In genomic region chr9:116662633-116663032, GRCh38 we compare ENCODE assay signal across 23 cellular contexts. TPM values are rescaled to one million over a fixed set of nuclear protein-coding genes. Genes with fewer than 3 reads are reported as not detected.
DNase-seq lines count a peak whose midpoint lies in the region; ATAC-seq and TF ChIP-seq lines count a peak whose summit lies in the region.
"Had no signal": no experiment of that assay in that cellular context is flagged by ENCODE, and none has a peak within 500 bp of the region (broad histone marks: within the 10 kb centered on the region; RNA-seq: fewer than 3 reads in every experiment).

No MANE protein-coding gene starts in this region.

- TF ChIP-seq CTCF in esophagus muscularis mucosa (IDR thresholded peaks at IDR 0.05), result no peak
- no peak for TF ChIP-seq CTCF in gastroesophageal sphincter (IDR thresholded peaks at IDR 0.05)

- H3K4me3 ChIP-seq in esophagus muscularis mucosa (no peak overlapping the region), skeletal muscle tissue (ENCODE audit: low read length in 3 of 3) (no peak overlapping the region), gastroesophageal sphincter (no peak overlapping the region)
- H3K4me3 ChIP-seq: K562, SJSA1 had no signal

- H3K9ac ChIP-seq in skeletal muscle tissue (ENCODE audit: low read depth in 1 of 3, low read length in 3 of 3), result no peak overlapping the region

- H3K4me1 ChIP-seq in esophagus muscularis mucosa, result peaks cover 0 to 8% (median 3%) of the 10 kb centered on the region in 4 donors
- no peaks in the 10 kb centered on the region for H3K4me1 ChIP-seq in skeletal muscle tissue (ENCODE audit: control insufficient read depth in 3 of 3, insufficient read depth in 3 of 3, low read length in 3 of 3)
- H3K4me1 ChIP-seq in gastroesophageal sphincter, result peaks cover 0 to 18% (median 0%) of the 10 kb centered on the region in 3 donors
- H3K4me1 ChIP-seq: SJSA1 had no signal

- intact Hi-C loops in esophagus muscularis mucosa (cut with DNase I), result loop anchor here (5.0 kb wide), 2 partner anchors 510 to 1070 kb away; partner anchors contain the start of gene PAPPA

- TF ChIP-seq POLR2A in esophagus muscularis mucosa (IDR thresholded peaks at IDR 0.05; ENCODE audit: low read depth), result no peak
- TF ChIP-seq POLR2A in gastroesophageal sphincter (IDR thresholded peaks at IDR 0.05), result no peak

- H3K36me3 ChIP-seq in esophagus muscularis mucosa (no peaks in the 10 kb centered on the region), skeletal muscle tissue (ENCODE audit: control insufficient read depth in 3 of 3, insufficient read depth in 3 of 3, low read length in 3 of 3) (no peaks in the 10 kb centered on the region), gastroesophageal sphincter (no peaks in the 10 kb centered on the region)
- H3K36me3 ChIP-seq: SJSA1 had no signal

- 89% methylated on average over 4 of the region's 4 CpGs for WGBS in esophagus muscularis mucosa
- WGBS in gastroesophageal sphincter (ENCODE audit: low coverage in 1 of 2), 2 donors, result 57 to 68% methylated on average over 4 of the region's 4 CpGs

- peak; percentile 46 for DNase-seq in AG20443 (ENCODE audit: low spot score)
- no peak for DNase-seq in esophagus muscularis mucosa (ENCODE audit: extremely low spot score)
- DNase-seq in left kidney (ENCODE audit: low read depth, low spot score), result peak; percentile 45
- no peak for DNase-seq in SW480 (ENCODE audit: low spot score)
- DNase-seq in T-helper 9 cell, result no peak
- DNase-seq in ureter (ENCODE audit: low spot score), result no peak
- DNase-seq: ACHN; activated CD4-positive, alpha-beta T cell treated with anti-CD3 and anti-CD28 coated beads for 48 hours; activated CD8-positive, alpha-beta memory T cell treated with anti-CD3 and anti-CD28 coated beads, Interleukin-2, amount 10 ng/mL, durations not matched to agents 7 days and 5 days; activated naive CD4-positive, alpha-beta T cell treated with anti-CD3 and anti-CD28 coated beads, Interleukin-2, amount 10 ng/mL, durations not matched to agents 7 days and 5 days; caudate nucleus; dermis blood vessel endothelial cell; MM.1S; NCI-H1436 treated with DMSO at 0.1 percent for 48 hours; stimulated activated CD4-positive, alpha-beta T cell treated with anti-CD3 and anti-CD28 coated beads, Interleukin-12 subunit alpha, Interleukin-12 subunit beta, amount 100 ng/mL, for 4 hours; stimulated activated naive CD8-positive, alpha-beta T cell treated with anti-CD3 and anti-CD28 coated beads, Interleukin-15, amount 100 ng/mL, for 72 hours; T-helper 17 cell had no signal

- H3K27me3 ChIP-seq in esophagus muscularis mucosa, result no peaks in the 10 kb centered on the region
- H3K27me3 ChIP-seq in skeletal muscle tissue (ENCODE audit: control insufficient read depth in 3 of 3, insufficient read depth in 3 of 3, low read length in 3 of 3), result no peaks in the 10 kb centered on the region
- no peaks in the 10 kb centered on the region for H3K27me3 ChIP-seq in gastroesophageal sphincter
- H3K27me3 ChIP-seq: SJSA1 had no signal

- no peaks in the 10 kb centered on the region for H3K9me3 ChIP-seq in esophagus muscularis mucosa
- H3K9me3 ChIP-seq in skeletal muscle tissue (ENCODE audit: control insufficient read depth in 3 of 3, low read length in 3 of 3), result no peaks in the 10 kb centered on the region
- H3K9me3 ChIP-seq in gastroesophageal sphincter, result no peaks in the 10 kb centered on the region
- H3K9me3 ChIP-seq: SJSA1 had no signal

- H3K27ac ChIP-seq in esophagus muscularis mucosa (replicated peaks in 1 of 4), result peak overlapping the region; percentile 17 to 74 (median 22)
- H3K27ac ChIP-seq in skeletal muscle tissue (ENCODE audit: low read depth, low read length), result peak overlapping the region; percentile 74
- H3K27ac ChIP-seq in gastroesophageal sphincter, result peak overlapping the region in 2 of 4 donors; percentile 51 to 63
- H3K27ac ChIP-seq: SJSA1 had no signal

- TF ChIP-seq EP300 in esophagus muscularis mucosa (IDR thresholded peaks at IDR 0.05), result no peak
- no peak for TF ChIP-seq EP300 in gastroesophageal sphincter (IDR thresholded peaks at IDR 0.05)

- ATAC-seq in gastroesophageal sphincter, result no peak
- ATAC-seq: activated CD8-positive, alpha-beta memory T cell treated with anti-CD3 and anti-CD28 coated beads, Interleukin-2, amount 10 ng/mL, durations not matched to agents 7 days and 5 days; HCT116; K562; Panc1; stimulated activated naive CD8-positive, alpha-beta T cell treated with anti-CD3 and anti-CD28 coated beads, Interleukin-15, amount 100 ng/mL, for 72 hours; T-helper 17 cell had no signal

RNA-seq across cellular contexts. Expression of gene TRIM32, which starts 24.5 kb away (rescaled TPM):
- total RNA-seq in esophagus muscularis mucosa (10 to 100 TPM; 12.9 to 19.2 (median 17.3) TPM), skeletal muscle tissue (11.0 TPM), ureter (30.6 TPM), gastroesophageal sphincter (10 to 100 TPM; 18.5 to 25.7 (median 23.1) TPM)

Comparison
In these comparisons a context has a peak if more than half of its experiments do, and no peak if none do; other contexts are left out.
1. DNase-seq: peak in AG20443 (single experiment) and left kidney (single experiment); none in esophagus muscularis mucosa (single experiment), SW480 (single experiment), T-helper 9 cell (single experiment) and ureter (single experiment).